ENCODE assay signal across 12 cellular contexts in the genomic region with DNA sequence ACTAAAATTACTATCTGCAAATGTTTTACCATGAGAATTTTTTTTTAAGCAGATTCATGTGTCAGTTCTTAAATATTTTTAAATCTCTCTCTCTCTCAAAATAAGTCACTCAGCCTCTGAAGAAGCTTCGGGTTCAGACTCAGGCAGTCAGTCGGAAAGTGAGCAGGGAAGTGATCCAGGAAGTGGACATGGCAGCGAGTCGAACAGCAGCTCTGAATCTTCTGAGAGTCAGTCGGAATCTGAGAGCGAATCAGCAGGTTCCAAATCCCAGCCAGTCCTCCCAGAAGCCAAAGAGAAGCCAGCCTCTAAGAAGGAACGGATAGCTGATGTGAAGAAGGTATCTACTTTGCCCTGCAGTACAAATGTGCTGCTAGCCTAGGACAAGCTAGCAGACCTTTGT. TPM values are rescaled to one million over a fixed set of nuclear protein-coding genes. Genes with fewer than 3 reads are reported as not detected.
DNase-seq lines count a peak whose midpoint lies in the region; ATAC-seq, FAIRE-seq and TF ChIP-seq lines count a peak whose summit lies in the region.
"Had no signal": no experiment of that assay in that cellular context is flagged by ENCODE, and none has a peak within 500 bp of the region (broad histone marks: within the 10 kb centered on the region; RNA-seq: fewer than 3 reads in every experiment).

No MANE protein-coding gene starts in this region.

- H3K4me1 Mint-ChIP-seq in HFFc6 (ENCODE audit: low read depth) (peaks cover 93% of the 10 kb centered on the region), neural progenitor cell (peaks cover 11% of the 10 kb centered on the region)
- H3K4me1 Mint-ChIP-seq in effector memory CD8-positive, alpha-beta T cell (ENCODE audit: low read depth in 2 of 2) = peaks cover 52 to 71% of the 10 kb centered on the region in 2 donors

- peaks cover 79% of the 10 kb centered on the region for H4K20me1 ChIP-seq in neural progenitor cell (ENCODE audit: low read depth)

- H3K4me1 ChIP-seq in neural progenitor cell = peaks cover 26% of the 10 kb centered on the region

- no peak for ATAC-seq in effector memory CD8-positive, alpha-beta T cell (replicated peaks)
- ATAC-seq in GM21717 (IDR thresholded peaks at IDR 0.05; ENCODE audit: unreplicated experiment) = no peak
- ATAC-seq: PC-3 had no signal

- no peak overlapping the region for H3K9ac ChIP-seq in neural progenitor cell

- peaks cover 38% of the 10 kb centered on the region for H3F3A ChIP-seq in neural progenitor cell (ENCODE audit: low read depth)

- H3K36me3 Mint-ChIP-seq in HFFc6 (ENCODE audit: low read depth) = peaks cover 71% of the 10 kb centered on the region
- H3K36me3 Mint-ChIP-seq in effector memory CD8-positive, alpha-beta T cell (ENCODE audit: insufficient read depth) = peaks cover 78% of the 10 kb centered on the region
- peaks cover 63% of the 10 kb centered on the region for H3K36me3 Mint-ChIP-seq in neural progenitor cell

- H3K27me3 ChIP-seq in neural progenitor cell = no peaks in the 10 kb centered on the region
- H3K27me3 ChIP-seq: ovary had no signal

- no peak for TF ChIP-seq POLR2A in H54 (IDR thresholded peaks at IDR 0.05; ENCODE audit: low read depth, low read length)

- no peak overlapping the region for H2AFZ ChIP-seq in neural progenitor cell (replicated peaks)

- no peaks in the 10 kb centered on the region for H3K9me3 ChIP-seq in neural progenitor cell (ENCODE audit: low read depth)
- H3K9me3 ChIP-seq: ovary had no signal

- DNase-seq in AG20443 (ENCODE audit: low spot score) = peak; percentile 24
- DNase-seq in HFFc6 = no peak
- no peak for DNase-seq in effector memory CD8-positive, alpha-beta T cell
- DNase-seq in neural progenitor cell (ENCODE audit: low spot score) = no peak
- no peak for DNase-seq in H54 (ENCODE audit: insufficient read length, low spot score)
- no peak for DNase-seq in HK-2 (ENCODE audit: unreplicated experiment)
- DNase-seq in NCI-H1092 treated with DMSO at 0.1 percent for 48 hours (lab: John Stamatoyannopoulos, UW) = no peak
- DNase-seq: activated effector memory CD4-positive, alpha-beta T cell treated with Interleukin-2 at 50 U/mL for 16 hours; NCI-H1694; ovary; PC-3 had no signal

- FAIRE-seq in H54 (lab: Jason Lieb, UNC) = no peak

- H3K9me3 Mint-ChIP-seq in HFFc6 (no peaks in the 10 kb centered on the region), neural progenitor cell (no peaks in the 10 kb centered on the region)
- H3K9me3 Mint-ChIP-seq in effector memory CD8-positive, alpha-beta T cell = no peaks in the 10 kb centered on the region

- H3K27ac Mint-ChIP-seq in HFFc6 (peak overlapping the region; percentile 25; the same call in 1 of the 2 replicates), neural progenitor cell (no peak overlapping the region)
- peak overlapping the region; percentile 88 for H3K27ac Mint-ChIP-seq in effector memory CD8-positive, alpha-beta T cell

- H3K36me3 ChIP-seq in neural progenitor cell = peaks cover 39% of the 10 kb centered on the region
- H3K36me3 ChIP-seq: ovary had no signal

- no peak overlapping the region for H3K4me3 Mint-ChIP-seq in HFFc6
- peak overlapping the region in 1 of 2 donors; percentile 11 for H3K4me3 Mint-ChIP-seq in effector memory CD8-positive, alpha-beta T cell
- H3K4me3 Mint-ChIP-seq in neural progenitor cell = no peak overlapping the region

- H3K27ac ChIP-seq in neural progenitor cell = peak overlapping the region; percentile 26
- H3K27ac ChIP-seq: ovary had no signal

- peaks cover 100% of the 10 kb centered on the region for H3K79me2 ChIP-seq in neural progenitor cell (ENCODE audit: low read depth)

- TF ChIP-seq CTCF in HFFc6 (IDR thresholded peaks at IDR 0.05) (no peak), neural progenitor cell (IDR thresholded peaks at IDR 0.05) (no peak)

- H3K27me3 Mint-ChIP-seq in HFFc6 (ENCODE audit: insufficient read depth) = no peaks in the 10 kb centered on the region; the same call in 1 of the 2 replicates
- no peaks in the 10 kb centered on the region for H3K27me3 Mint-ChIP-seq in effector memory CD8-positive, alpha-beta T cell
- H3K27me3 Mint-ChIP-seq in neural progenitor cell (ENCODE audit: insufficient read depth, low read depth) = no peaks in the 10 kb centered on the region

- no peak overlapping the region for H3K4me2 ChIP-seq in neural progenitor cell

- no peak overlapping the region for H3K4me3 ChIP-seq in neural progenitor cell
- H3K4me3 ChIP-seq: ovary had no signal

RNA-seq across cellular contexts. Expression of a gene that starts 24.1 kb away (rescaled TPM):
- total RNA-seq in HFFc6 (2021; fragmentation: NEBNext Ultra II Directional; extraction: Animal tissue kit (Norgen Biotek cat#: 25700)) = 10 to 100 TPM; 47.5 to 65.3 (median 57.2) TPM
- 77.6 and 128 TPM in 2 replicates for total RNA-seq in neural progenitor cell (ENCODE audit: low replicate concordance)
